2 cellular contexts compared by ENCODE assay signal in genomic region chr7:111042842-111043241, GRCh38.
TF ChIP-seq lines count a peak whose summit lies in the region.

No MANE protein-coding gene starts in this region.

TF ChIP-seq in HepG2, 621 proteins besides CTCF, POLR2A, EP300 and RAD21:
- no peak for TF ChIP-seq FOXA3 (CRISPR knock-in tag; IDR thresholded peaks at IDR 0.05)
- peak; percentile 29 to 50; a peak in 3 of 4 replicates for TF ChIP-seq MAFK (conservative IDR thresholded peaks at IDR 0.05 in 1 of 2, IDR thresholded peaks at IDR 0.05 in 1 of 2; ENCODE audit: low read length in 2 of 2)
TF ChIP-seq in HepG2: peak in this region for 1.

TF ChIP-seq in IMR-90, 13 proteins besides CTCF, POLR2A, EP300 and RAD21:
- TF ChIP-seq RCOR1 (IDR thresholded peaks at IDR 0.05; ENCODE audit: insufficient replicate concordance, low read length) (no peak), FOS (IDR thresholded peaks at IDR 0.05; ENCODE audit: low read depth, low read length) (no peak), MAFK (IDR thresholded peaks at IDR 0.05; ENCODE audit: low read depth, low read length) (peak; percentile 44; the same call in 1 of the 2 replicates)
